ENCODE assay signal across 8 cellular contexts in the genomic region with DNA sequence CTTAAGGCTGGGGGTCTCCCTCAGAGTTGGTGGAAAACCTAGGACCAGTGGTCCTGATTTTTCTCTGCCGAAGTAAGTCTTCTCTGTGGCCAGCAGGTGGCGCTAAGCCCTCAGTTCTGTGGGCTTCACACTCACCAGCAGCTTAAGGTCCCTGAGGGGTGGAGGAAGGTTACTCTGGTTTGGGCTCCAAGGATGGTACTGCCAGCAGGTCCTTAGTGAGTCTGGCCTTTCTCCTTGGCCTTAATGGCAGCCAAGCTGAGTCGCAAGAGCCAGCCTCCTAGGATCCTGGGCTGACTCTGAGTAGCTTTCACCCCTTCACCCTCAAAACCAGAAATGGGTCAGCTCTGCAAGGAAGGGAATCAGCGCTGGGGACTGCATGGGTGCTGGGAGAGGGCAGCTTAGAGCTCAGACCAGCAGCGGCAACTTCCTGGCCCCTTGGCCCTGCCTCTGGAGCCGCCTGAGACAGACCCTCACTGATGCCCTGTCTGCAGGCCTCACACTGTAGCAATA. TPM values are rescaled to one million over a fixed set of nuclear protein-coding genes. Genes with fewer than 3 reads are reported as not detected.
DNase-seq lines count a peak whose midpoint lies in the region; ATAC-seq and TF ChIP-seq lines count a peak whose summit lies in the region.

No MANE protein-coding gene starts in this region.

- 53% methylated on average over 6 of the region's 6 CpGs; no CpG with 5 or more reads in 1 of the 2 donors for WGBS in upper lobe of left lung, 2 donors

- no peaks in the 10 kb centered on the region for H3K79me2 ChIP-seq in Loucy (ENCODE audit: insufficient read depth, low read length)

- H3K27ac ChIP-seq in SJSA1, result no peak overlapping the region
- H3K27ac ChIP-seq in upper lobe of left lung, result no peak overlapping the region

- no peaks in the 10 kb centered on the region for H3K4me1 ChIP-seq in Loucy (ENCODE audit: insufficient read depth, low read length, poor library complexity, severe bottlenecking)
- peaks cover 3% of the 10 kb centered on the region; the same call in 1 of the 2 replicates for H3K4me1 ChIP-seq in SJSA1 (replicated peaks)
- peaks cover 0 to 29% (median 6%) of the 10 kb centered on the region in 4 donors for H3K4me1 ChIP-seq in upper lobe of left lung

- no peak overlapping the region for H3K9ac ChIP-seq in Loucy (ENCODE audit: low read depth, low read length, poor library complexity, severe bottlenecking)

- ATAC-seq in GM19328 (IDR thresholded peaks at IDR 0.05; ENCODE audit: unreplicated experiment), result peak; percentile 46
- ATAC-seq in upper lobe of left lung (ENCODE audit: low FRiP score in 2 of 2), result peak; percentile 39 to 77

- H2AFZ ChIP-seq in Loucy (ENCODE audit: low read length), result no peak overlapping the region

- no peaks in the 10 kb centered on the region for H3F3A ChIP-seq in Loucy (ENCODE audit: low read depth)

- TF ChIP-seq EP300 in upper lobe of left lung (IDR thresholded peaks at IDR 0.05), result no peak

- H3K9me3 ChIP-seq in Loucy (ENCODE audit: insufficient read depth, low read depth, low read length) (no peaks in the 10 kb centered on the region), SJSA1 (replicated peaks) (peaks cover 2% of the 10 kb centered on the region; the same call in 1 of the 2 replicates), upper lobe of left lung (no peaks in the 10 kb centered on the region)

- no peak overlapping the region for H3K4me2 ChIP-seq in Loucy (ENCODE audit: low read depth, low read length, poor library complexity, severe bottlenecking)

- no peak for TF ChIP-seq POLR2A in upper lobe of left lung (IDR thresholded peaks at IDR 0.05)

- peak; percentile 97 for TF ChIP-seq CTCF in Loucy (conservative IDR thresholded peaks at IDR 0.05; ENCODE audit: low read length)
- peak; percentile 81 to 91 (median 87) for TF ChIP-seq CTCF in upper lobe of left lung (IDR thresholded peaks at IDR 0.05)

- no peaks in the 10 kb centered on the region for H4K20me1 ChIP-seq in Loucy (ENCODE audit: insufficient read depth, low read length, poor library complexity, severe bottlenecking)

- H3K4me3 ChIP-seq in Loucy (ENCODE audit: low read length, poor library complexity, severe bottlenecking) (no peak overlapping the region), SJSA1 (no peak overlapping the region), upper lobe of left lung (no peak overlapping the region)

- no peaks in the 10 kb centered on the region for H3K9me2 ChIP-seq in Loucy (replicated peaks; ENCODE audit: low read depth, low read length)

- H3K27me3 ChIP-seq in Loucy (ENCODE audit: insufficient read depth, low read length, poor library complexity, severe bottlenecking) (no peaks in the 10 kb centered on the region), SJSA1 (replicated peaks) (peaks cover 9% of the 10 kb centered on the region), upper lobe of left lung (no peaks in the 10 kb centered on the region)

- no peaks in the 10 kb centered on the region for H3K36me3 ChIP-seq in Loucy (ENCODE audit: insufficient read depth, low read length)
- no peaks in the 10 kb centered on the region for H3K36me3 ChIP-seq in SJSA1
- no peaks in the 10 kb centered on the region for H3K36me3 ChIP-seq in upper lobe of left lung

- DNase-seq in AML-193 (lab: John Stamatoyannopoulos, UW), result peak; percentile 55 to 59
- DNase-seq in SJSA1 (ENCODE audit: low read depth in 1 of 2, low spot score in 2 of 2), result peak; percentile 50 to 76
- DNase-seq in activated gamma-delta T cell treated with anti-CD3 and anti-CD28 coated beads, Interleukin-2, amount 50 U/mL, for 16 hours (ENCODE audit: low read depth), result peak; percentile 62
- DNase-seq in globus pallidus (ENCODE audit: low spot score), result peak; percentile 82
- DNase-seq in pons (ENCODE audit: low spot score), result peak; percentile 86
- DNase-seq in upper lobe of left lung, result peak; percentile 28 to 73

RNA-seq across cellular contexts. Expression of a gene that starts 4.4 kb away (rescaled TPM):
- total RNA-seq in SJSA1 (2014; rRNA removed; shearing (Covaris generic)), result not detected in 2 replicates
- total RNA-seq in upper lobe of left lung, result 1 to 10 TPM; 2.6 to 9.5 (median 5.7) TPM

RNA-seq across cellular contexts. Expression of a gene that starts 32.5 kb away (rescaled TPM):
- total RNA-seq in SJSA1 (2014; rRNA removed; shearing (Covaris generic)), result 0.13 and 1.4 TPM in 2 replicates
- total RNA-seq in upper lobe of left lung, result 1 to 10 TPM; 3.6 to 7.6 (median 4.5) TPM
